Comparison of ENCODE assay signal across 21 cellular contexts in genomic region chr2:200127852-200128251, GRCh38.
DNase-seq lines count a peak whose midpoint lies in the region; ATAC-seq, FAIRE-seq and TF ChIP-seq lines count a peak whose summit lies in the region.
"Had no signal": no experiment of that assay in that cellular context is flagged by ENCODE, and none has a peak within 500 bp of the region (broad histone marks: within the 10 kb centered on the region; RNA-seq: fewer than 3 reads in every experiment).

No MANE protein-coding gene starts in this region.

- peak; percentile 24 for DNase-seq in G401 (ENCODE audit: low spot score)
- DNase-seq in hepatocyte (ENCODE audit: low spot score): peak; percentile 58
- DNase-seq in sciatic nerve (ENCODE audit: low spot score): no peak
- no peak for DNase-seq in T-cell
- DNase-seq in occipital lobe (lab: John Stamatoyannopoulos, UW): no peak
- DNase-seq in GM19239 (ENCODE audit: insufficient read length, low spot score): no peak
- DNase-seq: activated CD4-positive, alpha-beta memory T cell treated with anti-CD3 and anti-CD28 coated beads for 36 hours; activated naive CD8-positive, alpha-beta T cell treated with anti-CD3 and anti-CD28 coated beads, Interleukin-2, amount 10 ng/mL, durations not matched to agents 7 days and 5 days; activated T-cell treated with anti-CD3 and anti-CD28 coated beads, Interleukin-2, amount 50 U/mL, for 48 hours; Calu3; cerebellar nuclear complex; GF-D8; glutamatergic neuron; NCI-H2107; retina; stimulated activated CD4-positive, alpha-beta T cell treated with anti-CD3 and anti-CD28 coated beads, Interleukin-2, amount 100 ng/mL, for 48 hours had no signal

- H3K4me3 Mint-ChIP-seq in brain (peak overlapping the region in 1 of 5 experiments; percentile 51), T-cell (no peak overlapping the region)
- H3K4me3 Mint-ChIP-seq: activated CD4-positive, alpha-beta memory T cell treated with anti-CD3 and anti-CD28 coated beads for 36 hours; activated naive CD8-positive, alpha-beta T cell treated with anti-CD3 and anti-CD28 coated beads, Interleukin-2, amount 10 ng/mL, durations not matched to agents 7 days and 5 days; B cell; natural killer cell treated with Interleukin-12 subunit alpha and Interleukin-12 subunit beta and Interleukin-15 and Interleukin-18, amount 100 ng/mL, for 72 hours had no signal

- H3K36me3 ChIP-seq in hepatocyte (replicated peaks; ENCODE audit: insufficient read depth, low read depth): no peaks in the 10 kb centered on the region

- H3K9me3 ChIP-seq in hepatocyte (ENCODE audit: low read depth): peaks cover 5% of the 10 kb centered on the region

- CTCF ChIA-PET in T-cell (lab: Charles Lee): no interaction called here

- H2AFZ ChIP-seq in hepatocyte: peak overlapping the region; percentile 33

- no peak for TF ChIP-seq CTCF in brain (conservative IDR thresholded peaks at IDR 0.05)
- TF ChIP-seq CTCF in hepatocyte (IDR thresholded peaks at IDR 0.05; ENCODE audit: poor library complexity): no peak

- ATAC-seq in sciatic nerve (peak; percentile 52), T-cell (replicated peaks in 1 of 4) (no peak), GM19351 (IDR thresholded peaks at IDR 0.05; ENCODE audit: unreplicated experiment) (no peak)
- ATAC-seq: natural killer cell treated with Interleukin-12 subunit alpha and Interleukin-12 subunit beta and Interleukin-15 and Interleukin-18, amount 100 ng/mL, for 72 hours had no signal

- H4K20me1 ChIP-seq in hepatocyte (ENCODE audit: insufficient read depth, poor library complexity, severe bottlenecking): no peaks in the 10 kb centered on the region

- POLR2A ChIA-PET in T-cell (lab: Charles Lee): no interaction called here

- H3K27ac Mint-ChIP-seq in brain (peak overlapping the region in 3 of 5 experiments; percentile 11 to 64 (median 46)), T-cell (no peak overlapping the region)
- H3K27ac Mint-ChIP-seq: activated CD4-positive, alpha-beta memory T cell treated with anti-CD3 and anti-CD28 coated beads for 36 hours; activated naive CD8-positive, alpha-beta T cell treated with anti-CD3 and anti-CD28 coated beads, Interleukin-2, amount 10 ng/mL, durations not matched to agents 7 days and 5 days; B cell; natural killer cell treated with Interleukin-12 subunit alpha and Interleukin-12 subunit beta and Interleukin-15 and Interleukin-18, amount 100 ng/mL, for 72 hours had no signal

- H3K4me1 Mint-ChIP-seq in brain (peaks cover 31% of the 10 kb centered on the region), T-cell (no peaks in the 10 kb centered on the region)
- H3K4me1 Mint-ChIP-seq: activated naive CD8-positive, alpha-beta T cell treated with anti-CD3 and anti-CD28 coated beads, Interleukin-2, amount 10 ng/mL, durations not matched to agents 7 days and 5 days; B cell had no signal

- intact Hi-C loops in sciatic nerve (cut with DNase I): no loop called here

- no peak for FAIRE-seq in GM19239 (lab: Jason Lieb, UNC)
- FAIRE-seq: RCC 7860 had no signal

- H3K9me3 Mint-ChIP-seq in brain: peaks cover 0 to 6% (median 4%) of the 10 kb centered on the region in 5 experiments
- peaks cover 0 to 4% (median 0%) of the 10 kb centered on the region in 3 donors for H3K9me3 Mint-ChIP-seq in T-cell
- H3K9me3 Mint-ChIP-seq: activated CD4-positive, alpha-beta memory T cell treated with anti-CD3 and anti-CD28 coated beads for 36 hours; activated naive CD8-positive, alpha-beta T cell treated with anti-CD3 and anti-CD28 coated beads, Interleukin-2, amount 10 ng/mL, durations not matched to agents 7 days and 5 days; natural killer cell treated with Interleukin-12 subunit alpha and Interleukin-12 subunit beta and Interleukin-15 and Interleukin-18, amount 100 ng/mL, for 72 hours had no signal

- H3K27me3 Mint-ChIP-seq in brain (no peaks in the 10 kb centered on the region), T-cell (peaks cover 5 to 15% of the 10 kb centered on the region in 2 donors)
- H3K27me3 Mint-ChIP-seq: activated CD4-positive, alpha-beta memory T cell treated with anti-CD3 and anti-CD28 coated beads for 36 hours had no signal

- peaks cover 41% of the 10 kb centered on the region for H3K4me1 ChIP-seq in hepatocyte (ENCODE audit: insufficient read depth)

- no peaks in the 10 kb centered on the region for H3K79me2 ChIP-seq in hepatocyte

- H3K36me3 Mint-ChIP-seq in brain (no peaks in the 10 kb centered on the region), T-cell (no peaks in the 10 kb centered on the region)
- H3K36me3 Mint-ChIP-seq: activated CD4-positive, alpha-beta memory T cell treated with anti-CD3 and anti-CD28 coated beads for 36 hours; activated naive CD8-positive, alpha-beta T cell treated with anti-CD3 and anti-CD28 coated beads, Interleukin-2, amount 10 ng/mL, durations not matched to agents 7 days and 5 days; natural killer cell treated with Interleukin-12 subunit alpha and Interleukin-12 subunit beta and Interleukin-15 and Interleukin-18, amount 100 ng/mL, for 72 hours had no signal

- peak overlapping the region; percentile 91 for H3K27ac ChIP-seq in hepatocyte

- peak overlapping the region; percentile 2 for H3K4me2 ChIP-seq in hepatocyte

- H3K4me3 ChIP-seq in hepatocyte: no peak overlapping the region

- no peaks in the 10 kb centered on the region for H3K27me3 ChIP-seq in hepatocyte

- H3K9me2 ChIP-seq in hepatocyte (replicated peaks; ENCODE audit: insufficient read depth): no peaks in the 10 kb centered on the region

- in situ Hi-C loops in G401 (cut with HindIII; ENCODE audit: low sequenced_read_pairs): no loop called here

Comparison
In these comparisons a context has a peak if more than half of its experiments do, and no peak if none do; other contexts are left out.
1. DNase-seq: peak in G401 (single experiment) and hepatocyte (single experiment); none in sciatic nerve (single experiment), T-cell (0 of 34), occipital lobe (single experiment) and GM19239 (single experiment).
2. H3K27ac Mint-ChIP-seq: peak in brain (3 of 5); none in T-cell (0 of 2).